Comparison of ENCODE assay signal across 14 cellular contexts in genomic region chr12:98893601-98894411, GRCh38.
A peak's percentile ranks its signal among the peaks of the same experiment; 100 is the strongest.
DNase-seq lines count a peak whose midpoint lies in the region; ATAC-seq, FAIRE-seq and TF ChIP-seq lines count a peak whose summit lies in the region.
"Had no signal": no experiment of that assay in that cellular context is flagged by ENCODE, and none has a peak within 500 bp of the region (broad histone marks: within the 10 kb centered on the region; RNA-seq: fewer than 3 reads in every experiment).

No MANE protein-coding gene starts in this region.

- no peak overlapping the region for H3K9ac ChIP-seq in HepG2 (ENCODE audit: insufficient read depth, low read depth, low read length)

- no peak overlapping the region for H3K4me2 ChIP-seq in HepG2 (ENCODE audit: low read depth, low read length)

- H3K9me3 ChIP-seq in HepG2 (ENCODE audit: low read length) (no peaks in the 10 kb centered on the region), right lobe of liver (no peaks in the 10 kb centered on the region)
- H3K9me3 ChIP-seq: thyroid gland had no signal

- TF ChIP-seq CTCF in HepG2 (CRISPR knock-in tag; IDR thresholded peaks at IDR 0.05) (no peak), right lobe of liver (IDR thresholded peaks at IDR 0.05) (no peak), brain (conservative IDR thresholded peaks at IDR 0.05) (no peak), nephron (IDR thresholded peaks at IDR 0.05; ENCODE audit: unreplicated experiment in 3 of 3) (no peak), RWPE1 (conservative IDR thresholded peaks at IDR 0.05; ENCODE audit: low read depth) (no peak)

- H3K4me3 Mint-ChIP-seq in brain = peak overlapping the region; percentile 86 to 90 (median 88)
- peak overlapping the region; percentile 61 to 75 (median 61) for H3K4me3 Mint-ChIP-seq in nephron
- no peak overlapping the region for H3K4me3 Mint-ChIP-seq in stimulated activated naive CD8-positive, alpha-beta T cell treated with anti-CD3 and anti-CD28 coated beads, Interleukin-15, amount 100 ng/mL, for 72 hours
- H3K4me3 Mint-ChIP-seq: activated naive CD4-positive, alpha-beta T cell treated with anti-CD3 and anti-CD28 coated beads for 36 hours had no signal

- H3K9me3 Mint-ChIP-seq in brain (peaks cover 0 to 5% (median 4%) of the 10 kb centered on the region in 5 experiments), nephron (peaks cover 3% of the 10 kb centered on the region)
- no peaks in the 10 kb centered on the region for H3K9me3 Mint-ChIP-seq in stimulated activated naive CD8-positive, alpha-beta T cell treated with anti-CD3 and anti-CD28 coated beads, Interleukin-15, amount 100 ng/mL, for 72 hours
- H3K9me3 Mint-ChIP-seq: activated naive CD4-positive, alpha-beta T cell treated with anti-CD3 and anti-CD28 coated beads for 36 hours had no signal

- DNase-seq in HepG2 (ENCODE audit: low spot score) (no peak), right lobe of liver (no peak), UCSD-AML1 (lab: John Stamatoyannopoulos, UW; ENCODE audit: unreplicated experiment) (no peak), RWPE1 (ENCODE audit: low spot score) (no peak)
- DNase-seq in stimulated activated naive CD8-positive, alpha-beta T cell treated with anti-CD3 and anti-CD28 coated beads, Interleukin-15, amount 100 ng/mL, for 72 hours = no peak
- DNase-seq: activated CD4-positive, alpha-beta T cell treated with anti-CD3 and anti-CD28 coated beads for 4 hours; activated naive CD4-positive, alpha-beta T cell treated with anti-CD3 and anti-CD28 coated beads for 36 hours; AML-193; thyroid gland had no signal

- no peak for TF ChIP-seq EP300 in HepG2 (IDR thresholded peaks at IDR 0.05; ENCODE audit: low read depth in 2 of 2, low read length in 2 of 2)
- no peak for TF ChIP-seq EP300 in HepG2 (CRISPR knock-in tag; IDR thresholded peaks at IDR 0.05; ENCODE audit: borderline replicate concordance)

- H3K27me3 Mint-ChIP-seq in brain (peaks cover 40% of the 10 kb centered on the region), nephron (ENCODE audit: low read depth) (peaks cover 87% of the 10 kb centered on the region)
- peaks cover 49% of the 10 kb centered on the region for H3K27me3 Mint-ChIP-seq in stimulated activated naive CD8-positive, alpha-beta T cell treated with anti-CD3 and anti-CD28 coated beads, Interleukin-15, amount 100 ng/mL, for 72 hours

- H3K4me1 ChIP-seq in HepG2 (ENCODE audit: insufficient read depth, low read length) (no peaks in the 10 kb centered on the region), right lobe of liver (peaks cover 0 to 5% (median 0%) of the 10 kb centered on the region in 4 donors)

- no peaks in the 10 kb centered on the region for H3K79me2 ChIP-seq in HepG2 (ENCODE audit: insufficient read depth, low read length)

- POLR2A ChIA-PET in HepG2 (lab: Yijun Ruan, JAX) = no interaction called here
- POLR2A ChIA-PET in RWPE1 (lab: Yijun Ruan, JAX; ENCODE audit: low non-redundant PET) = no interaction called here

- H4K20me1 ChIP-seq in HepG2 (ENCODE audit: insufficient read depth, low read length) = no peaks in the 10 kb centered on the region

- no peak for FAIRE-seq in HepG2 (lab: Jason Lieb, UNC)
- FAIRE-seq: islet of Langerhans had no signal

- 11% methylated on average over 27 of the region's 28 CpGs for WGBS in HepG2 (ENCODE audit: low lambda C conversion rate)
- WGBS in right lobe of liver (ENCODE audit: insufficient coverage, low coverage, low lambda C conversion rate, missing lambda C conversion rate) = 3% methylated on average over 27 of the region's 28 CpGs

- TF ChIP-seq RAD21 in HepG2 (CRISPR knock-in tag; IDR thresholded peaks at IDR 0.05) = no peak

- in situ Hi-C loops in HepG2 (cut with HindIII; ENCODE audit: extremely low pct_ligation_motif_present, low pct_unique_long_range_greater_than_20kb) = no loop called here

- intact Hi-C loops in HepG2 (cut with micrococcal nuclease; ENCODE audit: unreplicated experiment) = no loop called here
- intact Hi-C loops in right lobe of liver (cut with DNase I) = no loop called here

- H3K36me3 ChIP-seq in HepG2 (replicated peaks in 1 of 2; ENCODE audit: control insufficient read depth in 1 of 2, insufficient read depth in 2 of 2, low read length in 2 of 2) (no peaks in the 10 kb centered on the region), right lobe of liver (no peaks in the 10 kb centered on the region)
- H3K36me3 ChIP-seq: thyroid gland had no signal

- H3K27ac Mint-ChIP-seq in brain (peak overlapping the region in 4 of 5 experiments; percentile 55 to 87 (median 65)), nephron (no peak overlapping the region)
- no peak overlapping the region for H3K27ac Mint-ChIP-seq in stimulated activated naive CD8-positive, alpha-beta T cell treated with anti-CD3 and anti-CD28 coated beads, Interleukin-15, amount 100 ng/mL, for 72 hours
- H3K27ac Mint-ChIP-seq: activated naive CD4-positive, alpha-beta T cell treated with anti-CD3 and anti-CD28 coated beads for 36 hours had no signal

- no peak overlapping the region for H3K4me3 ChIP-seq in HepG2 (replicated peaks in 1 of 3; ENCODE audit: insufficient read depth in 1 of 3, low read depth in 2 of 3, low read length in 3 of 3)
- no peak overlapping the region for H3K4me3 ChIP-seq in right lobe of liver
- H3K4me3 ChIP-seq: thyroid gland had no signal

- ATAC-seq in HepG2 (no peak), right lobe of liver (no peak), HG03045 (IDR thresholded peaks at IDR 0.05; ENCODE audit: unreplicated experiment) (no peak)
- no peak for ATAC-seq in stimulated activated naive CD8-positive, alpha-beta T cell treated with anti-CD3 and anti-CD28 coated beads, Interleukin-15, amount 100 ng/mL, for 72 hours
- ATAC-seq: Right ventricle myocardium inferior had no signal

- H3K36me3 Mint-ChIP-seq in brain (no peaks in the 10 kb centered on the region), nephron (ENCODE audit: low read depth) (no peaks in the 10 kb centered on the region)

- H3K27me3 ChIP-seq in HepG2 (ENCODE audit: control insufficient read depth in 1 of 2, insufficient read depth in 2 of 2, low read length in 2 of 2) = peaks cover 0 to 41% of the 10 kb centered on the region in 2 experiments
- peaks cover 0 to 14% of the 10 kb centered on the region in 2 donors for H3K27me3 ChIP-seq in right lobe of liver
- H3K27me3 ChIP-seq: thyroid gland had no signal

- BruUV-seq in HepG2 (replicated peaks; lab: Mats Ljungman, UMichigan) = no TSS peak

- CTCF ChIA-PET in HepG2 (lab: Yijun Ruan, JAX; ENCODE audit: low intra/inter-chr PET ratio, low total read pairs) (no interaction called here), RWPE1 (lab: Yijun Ruan, JAX) (interaction anchor here (0.6 to 0.7 kb wide), 2 partner anchors 18 to 20 kb away, joined by 3 read pairs; no protein-coding TSS in a partner anchor)

- H3K27ac ChIP-seq in HepG2 (ENCODE audit: extremely low read length, insufficient read depth, low read length) (no peak overlapping the region), right lobe of liver (no peak overlapping the region), RWPE1 (no peak overlapping the region)
- H3K27ac ChIP-seq: thyroid gland had no signal

- no peak overlapping the region for H2AFZ ChIP-seq in HepG2 (ENCODE audit: low read length)

- TF ChIP-seq POLR2A in HepG2 (IDR thresholded peaks at IDR 0.05; ENCODE audit: insufficient read depth in 1 of 2, low read depth in 2 of 2, low read length in 2 of 2) (no peak), right lobe of liver (IDR thresholded peaks at IDR 0.05) (no peak)

- H3K4me1 Mint-ChIP-seq in brain (peaks cover 31% of the 10 kb centered on the region), nephron (peaks cover 13% of the 10 kb centered on the region)
- no peaks in the 10 kb centered on the region for H3K4me1 Mint-ChIP-seq in stimulated activated naive CD8-positive, alpha-beta T cell treated with anti-CD3 and anti-CD28 coated beads, Interleukin-15, amount 100 ng/mL, for 72 hours

TF ChIP-seq in HepG2, 621 proteins besides CTCF, POLR2A, EP300 and RAD21:
- TF ChIP-seq CBX2 (IDR thresholded peaks at IDR 0.05; ENCODE audit: low read depth, low read length) (peak; percentile 86; the same call in 1 of the 2 replicates), CBX2 (CRISPR knock-in tag; IDR thresholded peaks at IDR 0.05; ENCODE audit: low read depth) (no peak), EZH2 (conservative IDR thresholded peaks at IDR 0.05; ENCODE audit: low read depth, low read length) (0 out of 2 replicates have a peak, but pooled peaks have one; percentile 71), ATF2 (CRISPR knock-in tag; IDR thresholded peaks at IDR 0.05) (no peak), ZBTB21 (CRISPR knock-in tag; IDR thresholded peaks at IDR 0.05) (no peak)
TF ChIP-seq in HepG2: peak in this region for 2.

Comparison
In these comparisons a context has a peak if more than half of its experiments do, and no peak if none do; other contexts are left out.
1. H3K27ac Mint-ChIP-seq: peak in brain (4 of 5); none in nephron (0 of 3) and stimulated activated naive CD8-positive, alpha-beta T cell treated with anti-CD3 and anti-CD28 coated beads, Interleukin-15, amount 100 ng/mL, for 72 hours (0 of 2).
2. H3K4me3 Mint-ChIP-seq: peak in brain (5 of 5) and nephron (3 of 3); none in stimulated activated naive CD8-positive, alpha-beta T cell treated with anti-CD3 and anti-CD28 coated beads, Interleukin-15, amount 100 ng/mL, for 72 hours (0 of 2).